In genomic region chr17:50684612-50685333, GRCh38 we compare ENCODE assay signal across 13 cellular contexts. TPM values are rescaled to one million over a fixed set of nuclear protein-coding genes. Genes with fewer than 3 reads are reported as not detected.
A peak's percentile ranks its signal among the peaks of the same experiment; 100 is the strongest.
DNase-seq lines count a peak whose midpoint lies in the region; ATAC-seq and TF ChIP-seq lines count a peak whose summit lies in the region.
"Had no signal": no experiment of that assay in that cellular context is flagged by ENCODE, and none has a peak within 500 bp of the region (broad histone marks: within the 10 kb centered on the region; RNA-seq: fewer than 3 reads in every experiment).

No MANE protein-coding gene starts in this region.

- intact Hi-C loops in body of pancreas (cut with DNase I), result loop anchor here (5.0 kb wide), 1 partner anchor 37 kb away; no protein-coding TSS in a partner anchor

- DNase-seq in ELF-1 (ENCODE audit: low read depth, low spot score) (peak; percentile 90), NCI-H146 treated with DMSO at 0.1 percent for 48 hours (lab: John Stamatoyannopoulos, UW; ENCODE audit: unreplicated experiment) (peak; percentile 29), body of pancreas (peak; percentile 74 to 87 (median 80)), medulla oblongata (ENCODE audit: extremely low spot score) (no peak)
- DNase-seq in stimulated activated CD4-positive, alpha-beta T cell treated with anti-CD3 and anti-CD28 coated beads, Interleukin-4, amount 100 ng/mL, for 4 hours, result no peak
- DNase-seq: activated CD4-positive, alpha-beta T cell treated with anti-CD3 and anti-CD28 coated beads, Interleukin-2, amount 10 ng/mL, durations not matched to agents 24 days and 14 days; head of caudate nucleus; MV-4-11; NCI-H82 had no signal

- H3K4me3 Mint-ChIP-seq in nephron, result no peak overlapping the region
- H3K4me3 Mint-ChIP-seq: activated CD4-positive, alpha-beta T cell treated with anti-CD3 and anti-CD28 coated beads, Interleukin-2, amount 10 ng/mL, durations not matched to agents 24 days and 14 days; CD14-positive monocyte had no signal

- no peak overlapping the region for H3K4me3 ChIP-seq in body of pancreas

- TF ChIP-seq CTCF in body of pancreas (IDR thresholded peaks at IDR 0.05), result peak in 1 of 7 experiments; percentile 1
- TF ChIP-seq CTCF in nephron (IDR thresholded peaks at IDR 0.05; ENCODE audit: unreplicated experiment in 3 of 3), result no peak

- H3K27ac Mint-ChIP-seq in nephron, result peak overlapping the region in 2 of 3 experiments; percentile 47 to 66
- H3K27ac Mint-ChIP-seq: activated CD4-positive, alpha-beta T cell treated with anti-CD3 and anti-CD28 coated beads, Interleukin-2, amount 10 ng/mL, durations not matched to agents 24 days and 14 days; CD14-positive monocyte had no signal

- WGBS in body of pancreas, 2 donors, result 43 to 48% methylated on average over 3 to 15 of the region's 15 CpGs

- ATAC-seq in body of pancreas (peak; percentile 62), GM21717 (IDR thresholded peaks at IDR 0.05; ENCODE audit: unreplicated experiment) (no peak), GM21390 (IDR thresholded peaks at IDR 0.05; ENCODE audit: unreplicated experiment) (no peak)

- H3K27ac ChIP-seq in body of pancreas, result peak overlapping the region; percentile 54 to 98 (median 92)

- H3K9me3 Mint-ChIP-seq in nephron, result no peaks in the 10 kb centered on the region
- H3K9me3 Mint-ChIP-seq: activated CD4-positive, alpha-beta T cell treated with anti-CD3 and anti-CD28 coated beads, Interleukin-2, amount 10 ng/mL, durations not matched to agents 24 days and 14 days; CD14-positive monocyte had no signal

- no peak for TF ChIP-seq POLR2A in body of pancreas (IDR thresholded peaks at IDR 0.05)

- peaks cover 42% of the 10 kb centered on the region for H3K4me1 Mint-ChIP-seq in nephron

- peaks cover 68% of the 10 kb centered on the region for H3K4me1 ChIP-seq in body of pancreas

- no peaks in the 10 kb centered on the region for H3K9me3 ChIP-seq in body of pancreas

- H3K36me3 ChIP-seq in body of pancreas (replicated peaks in 1 of 2; ENCODE audit: insufficient read depth in 1 of 2, low read depth in 2 of 2), result no peaks in the 10 kb centered on the region

- H3K27me3 ChIP-seq in body of pancreas, result no peaks in the 10 kb centered on the region

- H3K36me3 Mint-ChIP-seq in nephron (ENCODE audit: low read depth), result no peaks in the 10 kb centered on the region
- H3K36me3 Mint-ChIP-seq: CD14-positive monocyte had no signal

- peaks cover 13% of the 10 kb centered on the region for H3K27me3 Mint-ChIP-seq in nephron (ENCODE audit: low read depth)

RNA-seq across cellular contexts. Expression of gene ANKRD40, which starts 22.9 kb away (rescaled TPM):
- total RNA-seq in body of pancreas, result 10 to 100 TPM; 21.3 to 27.0 TPM

RNA-seq across cellular contexts. Expression of gene LUC7L3, which starts 34.6 kb away (rescaled TPM):
- 10 to 100 TPM; 71.2 to 85.6 TPM for total RNA-seq in body of pancreas

RNA-seq across cellular contexts. Expression of gene ABCC3, which starts 50.1 kb away (rescaled TPM):
- total RNA-seq in body of pancreas, result 100 to 1,000 TPM; 130 to 163 TPM
- total RNA-seq: activated CD4-positive, alpha-beta T cell treated with anti-CD3 and anti-CD28 coated beads, Interleukin-2, amount 10 ng/mL, durations not matched to agents 24 days and 14 days had no signal

Comparison
In these comparisons a context has a peak if more than half of its experiments do, and no peak if none do; other contexts are left out.
1. DNase-seq: peak in ELF-1 (single experiment), NCI-H146 treated with DMSO at 0.1 percent for 48 hours (single experiment) and body of pancreas (4 of 4); none in medulla oblongata (single experiment) and stimulated activated CD4-positive, alpha-beta T cell treated with anti-CD3 and anti-CD28 coated beads, Interleukin-4, amount 100 ng/mL, for 4 hours (0 of 2).